ENCODE assay signal across 13 cellular contexts in the genomic region with DNA sequence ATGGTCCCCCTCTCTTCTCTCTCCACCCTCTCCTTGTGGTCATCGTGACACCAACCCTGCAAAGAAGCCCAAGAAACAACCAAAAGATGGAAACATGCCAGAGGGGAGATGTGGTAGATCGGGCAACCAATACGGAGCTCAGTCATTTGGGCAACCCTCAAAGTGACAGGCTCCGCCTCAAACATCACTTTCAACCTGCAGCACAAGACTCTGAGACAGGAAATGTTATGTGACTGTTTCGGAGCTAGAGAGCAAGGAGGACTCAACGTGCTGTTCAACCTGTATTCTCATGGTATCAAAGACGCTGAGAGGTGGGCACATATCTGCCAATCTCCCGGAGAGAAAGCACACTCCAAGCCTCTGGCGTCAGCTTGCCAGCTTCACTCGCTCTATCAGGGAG. TPM values are rescaled to one million over a fixed set of nuclear protein-coding genes. Genes with fewer than 3 reads are reported as not detected.
DNase-seq lines count a peak whose midpoint lies in the region; ATAC-seq and TF ChIP-seq lines count a peak whose summit lies in the region.
"Had no signal": no experiment of that assay in that cellular context is flagged by ENCODE, and none has a peak within 500 bp of the region (broad histone marks: within the 10 kb centered on the region; RNA-seq: fewer than 3 reads in every experiment).

No MANE protein-coding gene starts in this region.

- H3K36me3 ChIP-seq in left ventricle myocardium inferior, result no peaks in the 10 kb centered on the region
- H3K36me3 ChIP-seq: MG63, pancreas had no signal

- peaks cover 32% of the 10 kb centered on the region for H3K4me1 Mint-ChIP-seq in activated CD4-positive, alpha-beta T cell treated with anti-CD3 and anti-CD28 coated beads, Interleukin-2, amount 10 ng/mL, durations not matched to agents 24 days and 14 days
- H3K4me1 Mint-ChIP-seq in natural killer cell treated with Interleukin-12 subunit alpha and Interleukin-12 subunit beta and Interleukin-15 and Interleukin-18, amount 100 ng/mL, for 72 hours (ENCODE audit: low read depth in 2 of 2), result peaks cover 9 to 11% of the 10 kb centered on the region in 2 donors

- H3K27me3 Mint-ChIP-seq in activated CD4-positive, alpha-beta T cell treated with anti-CD3 and anti-CD28 coated beads, Interleukin-2, amount 10 ng/mL, durations not matched to agents 24 days and 14 days, result no peaks in the 10 kb centered on the region
- H3K27me3 Mint-ChIP-seq in natural killer cell treated with Interleukin-12 subunit alpha and Interleukin-12 subunit beta and Interleukin-15 and Interleukin-18, amount 100 ng/mL, for 72 hours, result peaks cover 4 to 5% of the 10 kb centered on the region in 2 donors

- DNase-seq in GM12865 (ENCODE audit: low read depth), result peak; percentile 32
- peak; percentile 85 for DNase-seq in activated CD4-positive, alpha-beta T cell treated with anti-CD3 and anti-CD28 coated beads, Interleukin-2, amount 10 ng/mL, durations not matched to agents 24 days and 14 days
- peak; percentile 19 for DNase-seq in activated naive CD4-positive, alpha-beta T cell treated with Interleukin-2 at 50 U/mL for 16 hours
- no peak for DNase-seq in natural killer cell treated with Interleukin-12 subunit alpha and Interleukin-12 subunit beta and Interleukin-15 and Interleukin-18, amount 100 ng/mL, for 72 hours (ENCODE audit: low spot score)
- no peak for DNase-seq in left ventricle myocardium inferior
- DNase-seq in foreskin keratinocyte, result no peak
- DNase-seq in kidney glomerular epithelial cell (lab: John Stamatoyannopoulos, UW), result no peak
- DNase-seq in mucosa of gallbladder (ENCODE audit: low spot score), result no peak
- DNase-seq: H9, MG63, pancreas, SHP77 had no signal

- no peaks in the 10 kb centered on the region for H3K4me1 ChIP-seq in left ventricle myocardium inferior
- peaks cover 2% of the 10 kb centered on the region for H3K4me1 ChIP-seq in foreskin keratinocyte
- H3K4me1 ChIP-seq: pancreas had no signal

- H3K36me3 Mint-ChIP-seq in activated CD4-positive, alpha-beta T cell treated with anti-CD3 and anti-CD28 coated beads, Interleukin-2, amount 10 ng/mL, durations not matched to agents 24 days and 14 days (ENCODE audit: low read depth), result peaks cover 3% of the 10 kb centered on the region
- no peaks in the 10 kb centered on the region for H3K36me3 Mint-ChIP-seq in natural killer cell treated with Interleukin-12 subunit alpha and Interleukin-12 subunit beta and Interleukin-15 and Interleukin-18, amount 100 ng/mL, for 72 hours

- peak; percentile 70 to 76 for ATAC-seq in natural killer cell treated with Interleukin-12 subunit alpha and Interleukin-12 subunit beta and Interleukin-15 and Interleukin-18, amount 100 ng/mL, for 72 hours
- ATAC-seq in foreskin keratinocyte, result no peak
- ATAC-seq: pancreas had no signal

- H3K9me3 ChIP-seq in left ventricle myocardium inferior (replicated peaks), result no peaks in the 10 kb centered on the region
- H3K9me3 ChIP-seq: MG63, pancreas had no signal

- no peak overlapping the region for H3K4me3 ChIP-seq in GM12865 (ENCODE audit: low read depth, low read length)
- no peak overlapping the region for H3K4me3 ChIP-seq in left ventricle myocardium inferior
- H3K4me3 ChIP-seq: MG63, pancreas, smooth muscle cell had no signal

- H3K4me3 Mint-ChIP-seq in activated CD4-positive, alpha-beta T cell treated with anti-CD3 and anti-CD28 coated beads, Interleukin-2, amount 10 ng/mL, durations not matched to agents 24 days and 14 days, result peak overlapping the region; percentile 74
- H3K4me3 Mint-ChIP-seq in natural killer cell treated with Interleukin-12 subunit alpha and Interleukin-12 subunit beta and Interleukin-15 and Interleukin-18, amount 100 ng/mL, for 72 hours, result peak overlapping the region; percentile 49
- H3K4me3 Mint-ChIP-seq: H9 had no signal

- peaks cover 13% of the 10 kb centered on the region for H3K27me3 ChIP-seq in left ventricle myocardium inferior (ENCODE audit: low read depth)
- H3K27me3 ChIP-seq in foreskin keratinocyte, result no peaks in the 10 kb centered on the region
- H3K27me3 ChIP-seq: pancreas had no signal

- H3K9me3 Mint-ChIP-seq in activated CD4-positive, alpha-beta T cell treated with anti-CD3 and anti-CD28 coated beads, Interleukin-2, amount 10 ng/mL, durations not matched to agents 24 days and 14 days, result peaks cover 3% of the 10 kb centered on the region
- no peaks in the 10 kb centered on the region for H3K9me3 Mint-ChIP-seq in natural killer cell treated with Interleukin-12 subunit alpha and Interleukin-12 subunit beta and Interleukin-15 and Interleukin-18, amount 100 ng/mL, for 72 hours
- H3K9me3 Mint-ChIP-seq: H9 had no signal

- H3K27ac ChIP-seq in left ventricle myocardium inferior (replicated peaks) (no peak overlapping the region), foreskin keratinocyte (no peak overlapping the region)
- H3K27ac ChIP-seq: pancreas had no signal

- TF ChIP-seq CTCF in GM12865 (IDR thresholded peaks at IDR 0.05; ENCODE audit: insufficient read depth, low read depth, low read length, missing control alignments) (no peak), left ventricle myocardium inferior (IDR thresholded peaks at IDR 0.05; ENCODE audit: borderline replicate concordance) (no peak), foreskin keratinocyte (conservative IDR thresholded peaks at IDR 0.05) (no peak)

- intact Hi-C loops in activated CD4-positive, alpha-beta T cell treated with anti-CD3 and anti-CD28 coated beads, Interleukin-2, amount 10 ng/mL, durations not matched to agents 24 days and 14 days (cut with micrococcal nuclease), result loop anchor here (1.0 kb wide), 2 partner anchors 13 to 29 kb away; partner anchors contain the start of gene B3GNT5
- intact Hi-C loops in left ventricle myocardium inferior (cut with micrococcal nuclease), result no loop called here

- peak overlapping the region; percentile 73 for H3K27ac Mint-ChIP-seq in activated CD4-positive, alpha-beta T cell treated with anti-CD3 and anti-CD28 coated beads, Interleukin-2, amount 10 ng/mL, durations not matched to agents 24 days and 14 days
- H3K27ac Mint-ChIP-seq in natural killer cell treated with Interleukin-12 subunit alpha and Interleukin-12 subunit beta and Interleukin-15 and Interleukin-18, amount 100 ng/mL, for 72 hours, result no peak overlapping the region
- H3K27ac Mint-ChIP-seq: H9 had no signal

RNA-seq across cellular contexts. Expression of gene B3GNT5, which starts 28.5 kb away (rescaled TPM):
- 25.0 and 27.9 TPM in 2 replicates for total RNA-seq in activated CD4-positive, alpha-beta T cell treated with anti-CD3 and anti-CD28 coated beads, Interleukin-2, amount 10 ng/mL, durations not matched to agents 24 days and 14 days
- total RNA-seq in natural killer cell treated with Interleukin-12 subunit alpha and Interleukin-12 subunit beta and Interleukin-15 and Interleukin-18, amount 100 ng/mL, for 72 hours, result 1 to 10 TPM in 1 of 2 donors, under 1 TPM in 1; 0.36 to 1.0 TPM
- total RNA-seq in left ventricle myocardium inferior, result 2.1 TPM
- total RNA-seq in foreskin keratinocyte, result 58.1 and 59.8 TPM in 2 replicates
- polyA plus RNA-seq in foreskin keratinocyte, result 17.6 and 20.1 TPM in 2 replicates
- 27.1 TPM for total RNA-seq in mucosa of gallbladder

Comparison
In these comparisons a context has a peak if more than half of its experiments do, and no peak if none do; other contexts are left out.
1. DNase-seq: peak in GM12865 (single experiment), activated CD4-positive, alpha-beta T cell treated with anti-CD3 and anti-CD28 coated beads, Interleukin-2, amount 10 ng/mL, durations not matched to agents 24 days and 14 days (single experiment) and activated naive CD4-positive, alpha-beta T cell treated with Interleukin-2 at 50 U/mL for 16 hours (single experiment); none in natural killer cell treated with Interleukin-12 subunit alpha and Interleukin-12 subunit beta and Interleukin-15 and Interleukin-18, amount 100 ng/mL, for 72 hours (single experiment), left ventricle myocardium inferior (single experiment), foreskin keratinocyte (0 of 2), kidney glomerular epithelial cell (single experiment) and mucosa of gallbladder (single experiment).